In genomic region chr2:186099772-186100171, GRCh38 we compare ENCODE assay signal across 11 cellular contexts.
"Had no signal": no experiment of that assay in that cellular context is flagged by ENCODE, and none has a peak within 500 bp of the region (broad histone marks: within the 10 kb centered on the region; RNA-seq: fewer than 3 reads in every experiment).

No MANE protein-coding gene starts in this region.

- H3K36me3 ChIP-seq: pancreas had no signal

- H3K36me3 Mint-ChIP-seq: activated naive CD8-positive, alpha-beta T cell treated with anti-CD3 and anti-CD28 coated beads, Interleukin-2, amount 10 ng/mL, durations not matched to agents 7 days and 5 days had no signal

- H3K9me3 Mint-ChIP-seq: activated naive CD8-positive, alpha-beta T cell treated with anti-CD3 and anti-CD28 coated beads, Interleukin-2, amount 10 ng/mL, durations not matched to agents 7 days and 5 days; activated T-helper 1 cell treated with anti-CD3 and anti-CD28 coated beads, Interleukin-12 subunit alpha, Interleukin-12 subunit beta, Interleukin-2, Interleukin-4 antibody, amounts not matched to agents 30 ng/mL and 10 ng/mL and 1 ng/mL, durations not matched to agents 14 hours and 24 hours and 36 hours; nephron had no signal

- H3K4me3 ChIP-seq: pancreas had no signal

- H3K27me3 ChIP-seq: pancreas had no signal

- DNase-seq: activated CD4-positive, alpha-beta T cell treated with anti-CD3 and anti-CD28 coated beads, Interleukin-2, amount 50 U/mL, for 1 hour; activated naive CD4-positive, alpha-beta T cell; activated naive CD8-positive, alpha-beta T cell treated with anti-CD3 and anti-CD28 coated beads, Interleukin-2, amount 10 ng/mL, durations not matched to agents 7 days and 5 days; mesendoderm; pancreas; stimulated activated CD4-positive, alpha-beta T cell treated with anti-CD3 and anti-CD28 coated beads, Interleukin-12 subunit alpha, Interleukin-12 subunit beta, amount 100 ng/mL, for 4 hours; stimulated activated CD4-positive, alpha-beta T cell treated with anti-CD3 and anti-CD28 coated beads, Interleukin-2, amount 100 ng/mL, for 24 hours had no signal

- H3K4me1 Mint-ChIP-seq: activated naive CD8-positive, alpha-beta T cell treated with anti-CD3 and anti-CD28 coated beads, Interleukin-2, amount 10 ng/mL, durations not matched to agents 7 days and 5 days had no signal

- H3K27ac Mint-ChIP-seq: activated naive CD8-positive, alpha-beta T cell treated with anti-CD3 and anti-CD28 coated beads, Interleukin-2, amount 10 ng/mL, durations not matched to agents 7 days and 5 days; activated T-helper 1 cell treated with anti-CD3 and anti-CD28 coated beads, Interleukin-12 subunit alpha, Interleukin-12 subunit beta, Interleukin-2, Interleukin-4 antibody, amounts not matched to agents 30 ng/mL and 10 ng/mL and 1 ng/mL, durations not matched to agents 14 hours and 24 hours and 36 hours; nephron had no signal

- H3K4me3 Mint-ChIP-seq: activated naive CD8-positive, alpha-beta T cell treated with anti-CD3 and anti-CD28 coated beads, Interleukin-2, amount 10 ng/mL, durations not matched to agents 7 days and 5 days; activated T-helper 1 cell treated with anti-CD3 and anti-CD28 coated beads, Interleukin-12 subunit alpha, Interleukin-12 subunit beta, Interleukin-2, Interleukin-4 antibody, amounts not matched to agents 30 ng/mL and 10 ng/mL and 1 ng/mL, durations not matched to agents 14 hours and 24 hours and 36 hours; nephron had no signal

- FAIRE-seq: bronchial epithelial cell, pancreas had no signal

- H3K27ac ChIP-seq: pancreas had no signal

- H3K9me3 ChIP-seq: pancreas had no signal

- H3K27me3 Mint-ChIP-seq: activated naive CD8-positive, alpha-beta T cell treated with anti-CD3 and anti-CD28 coated beads, Interleukin-2, amount 10 ng/mL, durations not matched to agents 7 days and 5 days had no signal

- ATAC-seq: activated CD4-positive, CD25-positive, alpha-beta regulatory T cell treated with anti-CD3 and anti-CD28 coated beads, Interleukin-2, amount 50 U/mL, for 24 hours; pancreas had no signal
